In genomic region chr16:85720319-85720637, GRCh38 we compare ENCODE assay signal across 18 cellular contexts. TPM values are rescaled to one million over a fixed set of nuclear protein-coding genes. Genes with fewer than 3 reads are reported as not detected.
DNase-seq lines count a peak whose midpoint lies in the region; ATAC-seq, FAIRE-seq and TF ChIP-seq lines count a peak whose summit lies in the region.
"Had no signal": no experiment of that assay in that cellular context is flagged by ENCODE, and none has a peak within 500 bp of the region (broad histone marks: within the 10 kb centered on the region; RNA-seq: fewer than 3 reads in every experiment).

No MANE protein-coding gene starts in this region.

- H3K27me3 ChIP-seq in body of pancreas (no peaks in the 10 kb centered on the region), HepG2 (ENCODE audit: control insufficient read depth in 1 of 2, insufficient read depth in 2 of 2, low read length in 2 of 2) (peaks cover 4 to 32% of the 10 kb centered on the region in 2 experiments; a peak in 4 of 5 replicates)

- TF ChIP-seq CTCF in body of pancreas (IDR thresholded peaks at IDR 0.05) (no peak), HepG2 (CRISPR knock-in tag; IDR thresholded peaks at IDR 0.05) (no peak)

- no peak for TF ChIP-seq EP300 in Ishikawa (IDR thresholded peaks at IDR 0.05; ENCODE audit: borderline replicate concordance)
- no peak for TF ChIP-seq EP300 in HepG2 (IDR thresholded peaks at IDR 0.05; ENCODE audit: low read depth in 2 of 2, low read length in 2 of 2)
- TF ChIP-seq EP300 in HepG2 (CRISPR knock-in tag; IDR thresholded peaks at IDR 0.05; ENCODE audit: borderline replicate concordance): no peak

- H3K4me1 ChIP-seq in body of pancreas (no peaks in the 10 kb centered on the region), HepG2 (ENCODE audit: insufficient read depth, low read length) (peaks cover 18% of the 10 kb centered on the region)

- no peak overlapping the region for H3K4me3 ChIP-seq in body of pancreas
- no peak overlapping the region for H3K4me3 ChIP-seq in HepG2 (replicated peaks in 1 of 3; ENCODE audit: insufficient read depth in 1 of 3, low read depth in 2 of 3, low read length in 3 of 3)
- H3K4me3 ChIP-seq: esophagus muscularis mucosa had no signal

- BruUV-seq in HepG2 (replicated peaks; lab: Mats Ljungman, UMichigan): no TSS peak

- no peak for TF ChIP-seq POLR2A in body of pancreas (IDR thresholded peaks at IDR 0.05)
- no peak for TF ChIP-seq POLR2A in HepG2 (IDR thresholded peaks at IDR 0.05; ENCODE audit: insufficient read depth in 1 of 2, low read depth in 2 of 2, low read length in 2 of 2)

- no peak overlapping the region for H3K9ac ChIP-seq in HepG2 (ENCODE audit: insufficient read depth, low read depth, low read length)

- no peak overlapping the region for H2AFZ ChIP-seq in HepG2 (ENCODE audit: low read length)

- peak; percentile 18 for ATAC-seq in body of pancreas
- peak; percentile 57 for ATAC-seq in HepG2
- ATAC-seq in GM21619 (IDR thresholded peaks at IDR 0.05; ENCODE audit: unreplicated experiment): no peak
- ATAC-seq: activated CD8-positive, alpha-beta memory T cell treated with anti-CD3 and anti-CD28 coated beads, Interleukin-2, amount 10 ng/mL, durations not matched to agents 7 days and 5 days had no signal

- DNase-seq in Caki2 (ENCODE audit: low read depth) (peak; percentile 39), body of pancreas (peak in 3 of 4 donors; percentile 21 to 42 (median 41)), HepG2 (ENCODE audit: low spot score) (peak; percentile 35), NOMO-1 treated with dmso at 0.1 percent for 144 hours (lab: John Stamatoyannopoulos, UW; ENCODE audit: unreplicated experiment) (no peak)
- DNase-seq in activated CD4-positive, alpha-beta T cell treated with anti-CD3 and anti-CD28 coated beads for 4 hours: no peak
- no peak for DNase-seq in stimulated activated CD4-positive, alpha-beta T cell treated with anti-CD3 and anti-CD28 coated beads, Interleukin-2, amount 100 ng/mL, for 24 hours
- DNase-seq: activated CD8-positive, alpha-beta memory T cell treated with anti-CD3 and anti-CD28 coated beads, Interleukin-2, amount 10 ng/mL, durations not matched to agents 7 days and 5 days; activated naive CD4-positive, alpha-beta T cell treated with anti-CD3 and anti-CD28 coated beads for 36 hours; hypothalamus; mesendoderm; NCI-H187; SHP77; stimulated activated CD4-positive, alpha-beta T cell treated with anti-CD3 and anti-CD28 coated beads, Interleukin-15, amount 100 ng/mL, for 24 hours; stimulated activated CD8-positive, alpha-beta memory T cell treated with anti-CD3 and anti-CD28 coated beads, Interleukin-4, amount 100 ng/mL, for 48 hours; trophoblast cell had no signal

- no peaks in the 10 kb centered on the region for H3K36me3 ChIP-seq in body of pancreas (replicated peaks in 1 of 2; ENCODE audit: insufficient read depth in 1 of 2, low read depth in 2 of 2)
- no peaks in the 10 kb centered on the region for H3K36me3 ChIP-seq in HepG2 (replicated peaks in 1 of 2; ENCODE audit: control insufficient read depth in 1 of 2, insufficient read depth in 2 of 2, low read length in 2 of 2)
- H3K36me3 ChIP-seq: esophagus muscularis mucosa had no signal

- in situ Hi-C loops in Caki2 (cut with HindIII; ENCODE audit: low pct_unique_long_range_greater_than_20kb, low sequenced_read_pairs): no loop called here
- in situ Hi-C loops in HepG2 (cut with HindIII; ENCODE audit: extremely low pct_ligation_motif_present, low pct_unique_long_range_greater_than_20kb): no loop called here

- H3K9me3 ChIP-seq in body of pancreas (no peaks in the 10 kb centered on the region), HepG2 (ENCODE audit: low read length) (no peaks in the 10 kb centered on the region)
- H3K9me3 ChIP-seq: esophagus muscularis mucosa had no signal

- intact Hi-C loops in body of pancreas (cut with DNase I) (no loop called here), HepG2 (cut with micrococcal nuclease; ENCODE audit: unreplicated experiment) (no loop called here)

- CTCF ChIA-PET in HepG2 (lab: Yijun Ruan, JAX; ENCODE audit: low intra/inter-chr PET ratio, low total read pairs): interaction anchor here (0.8 kb wide), 1 partner anchor 351 kb away, joined by 3 read pairs; no protein-coding TSS in a partner anchor

- no peak for TF ChIP-seq RAD21 in Ishikawa (IDR thresholded peaks at IDR 0.05; ENCODE audit: low read depth)
- no peak for TF ChIP-seq RAD21 in HepG2 (CRISPR knock-in tag; IDR thresholded peaks at IDR 0.05)

- no peak overlapping the region for H3K4me2 ChIP-seq in HepG2 (ENCODE audit: low read depth, low read length)

- H4K20me1 ChIP-seq in HepG2 (ENCODE audit: insufficient read depth, low read length): peaks cover 3% of the 10 kb centered on the region; the same call in 1 of the 2 replicates

- 43 to 66% methylated on average over 1 to 3 of the region's 3 CpGs for WGBS in body of pancreas, 2 donors
- WGBS in HepG2 (ENCODE audit: low lambda C conversion rate): 7% methylated on average over 3 of the region's 3 CpGs

- POLR2A ChIA-PET in HepG2 (lab: Yijun Ruan, JAX): no interaction called here

- FAIRE-seq in HepG2 (lab: Jason Lieb, UNC): no peak

- no peaks in the 10 kb centered on the region for H3K79me2 ChIP-seq in HepG2 (ENCODE audit: insufficient read depth, low read length)

- H3K27ac ChIP-seq in body of pancreas: no peak overlapping the region
- no peak overlapping the region for H3K27ac ChIP-seq in HepG2 (ENCODE audit: extremely low read length, insufficient read depth, low read length)
- H3K27ac ChIP-seq: esophagus muscularis mucosa had no signal

TF ChIP-seq in Ishikawa, 13 proteins besides CTCF, POLR2A, EP300 and RAD21:
- no peak for TF ChIP-seq CREB1 (IDR thresholded peaks at IDR 0.05; ENCODE audit: low read depth)
- peak; percentile 10; the same call in 1 of the 2 replicates for TF ChIP-seq TEAD4 (IDR thresholded peaks at IDR 0.05)
TF ChIP-seq in Ishikawa: peak in this region for 1.

TF ChIP-seq in HepG2, 621 proteins besides CTCF, POLR2A, EP300 and RAD21 (continues in another document):
- TF ChIP-seq SALL1 (CRISPR knock-in tag; IDR thresholded peaks at IDR 0.05): peak; percentile 24; the same call in 1 of the 2 replicates

RNA-seq across cellular contexts. Expression of gene C16orf74, which starts 30.6 kb away (rescaled TPM):
- 25.9 and 27.2 TPM in 2 replicates for total RNA-seq in Caki2 (2014; rRNA removed; shearing (Covaris generic); ENCODE audit: low replicate concordance)
- total RNA-seq in body of pancreas: 1 to 10 TPM; 1.0 to 5.9 TPM
- total RNA-seq in HepG2 (2016; rRNA removed; fragmentation: Illumina TruSeq; extraction: Trizol): 0.13 TPM in 1 of 2 replicates, not detected in the other
- total RNA-seq in HepG2 (2016; cell fraction: cytosol; rRNA removed; fragmentation: Illumina TruSeq; extraction: Trizol; ENCODE audit: low read depth): 0.35 TPM in 1 of 2 replicates, not detected in the other
- total RNA-seq in HepG2 (2016; cell fraction: insoluble cytoplasmic fraction; rRNA removed; fragmentation: Illumina TruSeq; extraction: Trizol): not detected in 2 replicates
- total RNA-seq in HepG2 (2016; cell fraction: membrane; rRNA removed; fragmentation: Illumina TruSeq; extraction: Trizol): not detected in 2 replicates
- total RNA-seq in HepG2 (2016; cell fraction: nucleus; rRNA removed; fragmentation: Illumina TruSeq; extraction: Trizol): not detected in 2 replicates
- polyA plus RNA-seq in HepG2 (2011; rRNA removed): 0.26 and 0.29 TPM in 2 replicates
- 0.13 and 0.28 TPM in 2 replicates for polyA plus RNA-seq in HepG2 (2011; cell fraction: cytosol; rRNA removed)
- polyA plus RNA-seq in HepG2 (2011; cell fraction: nucleus; rRNA removed): 0.16 and 0.37 TPM in 2 replicates
- polyA plus RNA-seq in HepG2 (2012): not detected in 2 replicates
- 0.35 and 0.65 TPM in 2 replicates for polyA plus RNA-seq in HepG2 (2016; cell fraction: cytosol; fragmentation: Illumina TruSeq; extraction: Trizol; ENCODE audit: low read depth)
- not detected in 2 replicates for polyA plus RNA-seq in HepG2 (2016; cell fraction: insoluble cytoplasmic fraction; fragmentation: Illumina TruSeq; extraction: Trizol; ENCODE audit: low read depth)
- polyA plus RNA-seq in HepG2 (2016; cell fraction: membrane; fragmentation: Illumina TruSeq; extraction: Trizol; ENCODE audit: low read depth): 0.33 TPM in 1 of 2 replicates, not detected in the other
- polyA plus RNA-seq in HepG2 (2016; cell fraction: nucleus; fragmentation: Illumina TruSeq; extraction: Trizol; ENCODE audit: insufficient read depth, low read depth): not detected in 2 replicates
- 0.44 and 7.8 TPM in 2 replicates for polyA minus RNA-seq in HepG2 (2011; rRNA and poly(A)+ RNA removed; ENCODE audit: low replicate concordance)
- polyA minus RNA-seq in HepG2 (2011; cell fraction: cytosol; rRNA and poly(A)+ RNA removed): not detected in 2 replicates
- not detected in 2 replicates for polyA minus RNA-seq in HepG2 (2011; cell fraction: nucleus; rRNA and poly(A)+ RNA removed)

RNA-seq across cellular contexts. Expression of gene GINS2, which starts 31.5 kb away (rescaled TPM):
- total RNA-seq in Caki2 (2014; rRNA removed; shearing (Covaris generic); ENCODE audit: low replicate concordance): 27.0 and 37.3 TPM in 2 replicates
- under 1 TPM; 0.26 to 0.33 TPM for total RNA-seq in body of pancreas
- 48.3 and 61.7 TPM in 2 replicates for total RNA-seq in HepG2 (2016; rRNA removed; fragmentation: Illumina TruSeq; extraction: Trizol)
- 23.8 and 27.0 TPM in 2 replicates for total RNA-seq in HepG2 (2016; cell fraction: cytosol; rRNA removed; fragmentation: Illumina TruSeq; extraction: Trizol; ENCODE audit: low read depth)
- 48.0 and 66.5 TPM in 2 replicates for total RNA-seq in HepG2 (2016; cell fraction: insoluble cytoplasmic fraction; rRNA removed; fragmentation: Illumina TruSeq; extraction: Trizol)
- 37.7 and 42.3 TPM in 2 replicates for total RNA-seq in HepG2 (2016; cell fraction: membrane; rRNA removed; fragmentation: Illumina TruSeq; extraction: Trizol)
- total RNA-seq in HepG2 (2016; cell fraction: nucleus; rRNA removed; fragmentation: Illumina TruSeq; extraction: Trizol): 23.1 and 24.3 TPM in 2 replicates
- 7.7 and 10.6 TPM in 2 replicates for polyA plus RNA-seq in HepG2 (2011; rRNA removed)
- polyA plus RNA-seq in HepG2 (2011; cell fraction: cytosol; rRNA removed): 8.9 and 11.0 TPM in 2 replicates
- polyA plus RNA-seq in HepG2 (2011; cell fraction: nucleus; rRNA removed): 3.9 and 4.5 TPM in 2 replicates
- 5.7 and 16.9 TPM in 2 replicates for polyA plus RNA-seq in HepG2 (2012)
- polyA plus RNA-seq in HepG2 (2016; cell fraction: cytosol; fragmentation: Illumina TruSeq; extraction: Trizol; ENCODE audit: low read depth): 28.1 and 34.5 TPM in 2 replicates
- 76.0 and 95.5 TPM in 2 replicates for polyA plus RNA-seq in HepG2 (2016; cell fraction: insoluble cytoplasmic fraction; fragmentation: Illumina TruSeq; extraction: Trizol; ENCODE audit: low read depth)
- 36.4 and 39.0 TPM in 2 replicates for polyA plus RNA-seq in HepG2 (2016; cell fraction: membrane; fragmentation: Illumina TruSeq; extraction: Trizol; ENCODE audit: low read depth)
- 38.9 and 39.5 TPM in 2 replicates for polyA plus RNA-seq in HepG2 (2016; cell fraction: nucleus; fragmentation: Illumina TruSeq; extraction: Trizol; ENCODE audit: insufficient read depth, low read depth)
- polyA minus RNA-seq in HepG2 (2011; rRNA and poly(A)+ RNA removed; ENCODE audit: low replicate concordance): 7.2 and 33.6 TPM in 2 replicates
- polyA minus RNA-seq in HepG2 (2011; cell fraction: cytosol; rRNA and poly(A)+ RNA removed): 3.9 and 4.1 TPM in 2 replicates
- polyA minus RNA-seq in HepG2 (2011; cell fraction: nucleus; rRNA and poly(A)+ RNA removed): 4.7 and 6.2 TPM in 2 replicates

Comparison
In these comparisons a context has a peak if more than half of its experiments do, and no peak if none do; other contexts are left out.
1. DNase-seq: peak in Caki2 (single experiment), body of pancreas (3 of 4) and HepG2 (single experiment); none in activated CD4-positive, alpha-beta T cell treated with anti-CD3 and anti-CD28 coated beads for 4 hours (0 of 2), NOMO-1 treated with dmso at 0.1 percent for 144 hours (single experiment) and stimulated activated CD4-positive, alpha-beta T cell treated with anti-CD3 and anti-CD28 coated beads, Interleukin-2, amount 100 ng/mL, for 24 hours (0 of 2).
2. RNA of gene GINS2, which starts 31.5 kb away (total RNA-seq): 23.1 to 66.5 TPM in HepG2 and 27.0 to 37.3 TPM in Caki2; 0.26 to 0.33 TPM in body of pancreas; every median in the first group is over 10 times any median in the second.